Comparison of ENCODE assay signal across 9 cellular contexts in genomic region chr12:15563683-15564082, GRCh38.
DNase-seq lines count a peak whose midpoint lies in the region; ATAC-seq and TF ChIP-seq lines count a peak whose summit lies in the region.
"Had no signal": no experiment of that assay in that cellular context is flagged by ENCODE, and none has a peak within 500 bp of the region (broad histone marks: within the 10 kb centered on the region; RNA-seq: fewer than 3 reads in every experiment).

No MANE protein-coding gene starts in this region.

- no peak overlapping the region for H2AK9ac ChIP-seq in IMR-90 (replicated peaks; ENCODE audit: low read depth, low read length, poor library complexity)

- no peaks in the 10 kb centered on the region for H3K4me1 Mint-ChIP-seq in Caco-2 (ENCODE audit: low read depth, unreplicated experiment)

- H3K79me1 ChIP-seq in IMR-90 (ENCODE audit: low read depth in 1 of 2, low read length in 2 of 2): no peaks in the 10 kb centered on the region

- DNase-seq in IMR-90 (peak; percentile 68), dedifferentiated amniotic fluid mesenchymal stem cell (ENCODE audit: extremely low spot score) (peak; percentile 26), pons (ENCODE audit: low spot score) (peak; percentile 68), NCI-H2029 treated with DMSO at 0.1 percent for 48 hours (lab: John Stamatoyannopoulos, UW) (no peak), NCI-H226 (no peak), cerebellum (ENCODE audit: low spot score) (no peak), Caco-2 (no peak)

- CTCF ChIA-PET in IMR-90 (lab: Yijun Ruan, JAX) (interaction anchor here (0.6 to 1.7 kb wide), 3 partner anchors 27 to 34 kb away, joined by 3 to 5 read pairs (median 4); no protein-coding TSS in a partner anchor), Caco-2 (lab: Charles Lee) (no interaction called here)

- H2AFZ ChIP-seq in IMR-90 (replicated peaks; ENCODE audit: low read length, poor library complexity): no peak overlapping the region

- no peaks in the 10 kb centered on the region for H3K9me3 ChIP-seq in IMR-90 (ENCODE audit: control insufficient read depth, insufficient read depth, low read length)
- H3K9me3 ChIP-seq in Caco-2: no peaks in the 10 kb centered on the region

- in situ Hi-C loops in IMR-90 (cut with MboI; ENCODE audit: low sequenced_read_pairs): no loop called here

- H3K4me2 ChIP-seq in IMR-90 (ENCODE audit: low read depth, low read length): peak overlapping the region; percentile 66
- H3K4me2 ChIP-seq: KMS-11 had no signal

- H2BK20ac ChIP-seq in IMR-90 (ENCODE audit: low read depth, low read length): no peak overlapping the region

- H3K27me3 Mint-ChIP-seq in Caco-2 (ENCODE audit: insufficient read depth, unreplicated experiment): peaks cover 20% of the 10 kb centered on the region

- H3K4ac ChIP-seq in IMR-90 (ENCODE audit: low read depth, low read length): no peak overlapping the region

- no peaks in the 10 kb centered on the region for H4K20me1 ChIP-seq in IMR-90 (ENCODE audit: insufficient read depth, low read length)

- dilution Hi-C loops in IMR-90 (cut with HindIII; ENCODE audit: low sequenced_read_pairs, unreplicated experiment): no loop called here

- H4K5ac ChIP-seq in IMR-90 (ENCODE audit: low read depth, low read length): peak overlapping the region; percentile 80; the same call in 1 of the 2 replicates

- H3K27ac Mint-ChIP-seq in Caco-2 (ENCODE audit: unreplicated experiment): no peak overlapping the region

- WGBS in IMR-90 (ENCODE audit: extremely low coverage in 2 of 2, insufficient read length in 1 of 2), 2 experiments: no CpG with 5 or more reads among the region's 5 CpGs

- H3K36me3 ChIP-seq in IMR-90 (ENCODE audit: control insufficient read depth, insufficient read depth, low read length) (no peaks in the 10 kb centered on the region), Caco-2 (ENCODE audit: control insufficient read depth, insufficient read depth, low read length) (no peaks in the 10 kb centered on the region)

- peak overlapping the region; percentile 65; the same call in 1 of the 2 replicates for H3K18ac ChIP-seq in IMR-90 (ENCODE audit: low read depth, low read length)

- no peak for TF ChIP-seq POLR2A in IMR-90 (IDR thresholded peaks at IDR 0.05; ENCODE audit: low read depth, low read length)

- no peak overlapping the region for H3K4me3 Mint-ChIP-seq in Caco-2 (ENCODE audit: unreplicated experiment)

- no peak overlapping the region for H3K56ac ChIP-seq in IMR-90 (ENCODE audit: extremely low read depth, insufficient read depth, low read length)

- POLR2A ChIA-PET in IMR-90 (lab: Charles Lee; ENCODE audit: unreplicated experiment): no interaction called here
- POLR2A ChIA-PET in Caco-2 (lab: Charles Lee): no interaction called here

- TF ChIP-seq CTCF in IMR-90 (conservative IDR thresholded peaks at IDR 0.05; ENCODE audit: low read depth, low read length) (no peak), Caco-2 (IDR thresholded peaks at IDR 0.05; ENCODE audit: insufficient read depth in 1 of 2, low read depth in 1 of 2, low read length in 1 of 2, severe bottlenecking in 1 of 2, unreplicated experiment in 1 of 2) (no peak)

- ATAC-seq in GM19395 (IDR thresholded peaks at IDR 0.05; ENCODE audit: unreplicated experiment) (peak; percentile 81), IMR-90 (ENCODE audit: low read depth) (no peak)

- no peaks in the 10 kb centered on the region for H3K9me1 ChIP-seq in IMR-90 (ENCODE audit: insufficient read depth, low read length)

- no peak overlapping the region for H3K4me3 ChIP-seq in IMR-90 (ENCODE audit: insufficient read depth, low read depth, low read length)
- H3K4me3 ChIP-seq in Caco-2 (ENCODE audit: low read depth, low read length): no peak overlapping the region

- 0 out of 3 replicates have a peak overlapping the region, but pooled peaks have one; percentile 17 for H2BK15ac ChIP-seq in IMR-90 (ENCODE audit: low read depth, low read length)

- H3K4me1 ChIP-seq in IMR-90 (ENCODE audit: control insufficient read depth, insufficient read depth, low read length) (no peaks in the 10 kb centered on the region), Caco-2 (no peaks in the 10 kb centered on the region)

- H3K9me3 Mint-ChIP-seq in Caco-2 (ENCODE audit: unreplicated experiment): no peaks in the 10 kb centered on the region

- no peak overlapping the region for H2AK5ac ChIP-seq in IMR-90 (ENCODE audit: low read depth, low read length)

- 0 out of 2 replicates have a peak overlapping the region, but pooled peaks have one; percentile 26 for H3K14ac ChIP-seq in IMR-90 (replicated peaks; ENCODE audit: low read depth, low read length)

- no peak for TF ChIP-seq RAD21 in IMR-90 (IDR thresholded peaks at IDR 0.05; ENCODE audit: low read length)

- H2BK5ac ChIP-seq in IMR-90 (ENCODE audit: low read depth, low read length, poor library complexity, severe bottlenecking): no peak overlapping the region

- H3K27me3 ChIP-seq in IMR-90 (ENCODE audit: control insufficient read depth, insufficient read depth, low read length): no peaks in the 10 kb centered on the region
- H3K27me3 ChIP-seq in Caco-2 (replicated peaks; ENCODE audit: control insufficient read depth, insufficient read depth, low read length): no peaks in the 10 kb centered on the region

- intact Hi-C loops in IMR-90 (cut with micrococcal nuclease) (no loop called here), Caco-2 (cut with micrococcal nuclease; ENCODE audit: unreplicated experiment) (no loop called here)

- no peak overlapping the region for H3K9ac ChIP-seq in IMR-90 (ENCODE audit: low read depth, low read length)
- H3K9ac ChIP-seq: KMS-11 had no signal

- H3K23ac ChIP-seq in IMR-90 (ENCODE audit: low read depth, low read length): no peak overlapping the region

- no peak overlapping the region for H3K27ac ChIP-seq in IMR-90 (ENCODE audit: insufficient read depth, low read length)
- H3K27ac ChIP-seq: KMS-11 had no signal

- peak overlapping the region; percentile 38 to 70; a peak in 3 of 4 replicates for H4K8ac ChIP-seq in IMR-90 (ENCODE audit: low read depth in 2 of 2, low read length in 2 of 2)

- BruUV-seq in IMR-90 (replicated peaks; lab: Mats Ljungman, UMichigan) (no TSS peak), Caco-2 (replicated peaks; lab: Mats Ljungman, UMichigan) (no TSS peak)

- no peaks in the 10 kb centered on the region for H3K36me3 Mint-ChIP-seq in Caco-2 (ENCODE audit: insufficient read depth, unreplicated experiment)

- H2BK120ac ChIP-seq in IMR-90 (ENCODE audit: low read depth, low read length): no peak overlapping the region

- H4K91ac ChIP-seq in IMR-90 (ENCODE audit: insufficient read depth, low read depth, low read length): no peak overlapping the region

TF ChIP-seq in IMR-90, 13 proteins besides CTCF, POLR2A, EP300 and RAD21:
- TF ChIP-seq NFE2L2 (IDR thresholded peaks at IDR 0.05; ENCODE audit: low read depth, low read length): no peak
- TF ChIP-seq MAFK (IDR thresholded peaks at IDR 0.05; ENCODE audit: low read depth, low read length): no peak
- TF ChIP-seq SMC3 (IDR thresholded peaks at IDR 0.05; ENCODE audit: low read depth, low read length): no peak
- no peak for TF ChIP-seq RFX5 (IDR thresholded peaks at IDR 0.05; ENCODE audit: low read depth, low read length)
- no peak for TF ChIP-seq BHLHE40 (IDR thresholded peaks at IDR 0.05; ENCODE audit: low read depth, low read length)
- TF ChIP-seq MAZ (IDR thresholded peaks at IDR 0.05; ENCODE audit: borderline replicate concordance, low read depth, low read length): no peak
- no peak for TF ChIP-seq RCOR1 (IDR thresholded peaks at IDR 0.05; ENCODE audit: insufficient replicate concordance, low read length)
- TF ChIP-seq, protein P1, sequence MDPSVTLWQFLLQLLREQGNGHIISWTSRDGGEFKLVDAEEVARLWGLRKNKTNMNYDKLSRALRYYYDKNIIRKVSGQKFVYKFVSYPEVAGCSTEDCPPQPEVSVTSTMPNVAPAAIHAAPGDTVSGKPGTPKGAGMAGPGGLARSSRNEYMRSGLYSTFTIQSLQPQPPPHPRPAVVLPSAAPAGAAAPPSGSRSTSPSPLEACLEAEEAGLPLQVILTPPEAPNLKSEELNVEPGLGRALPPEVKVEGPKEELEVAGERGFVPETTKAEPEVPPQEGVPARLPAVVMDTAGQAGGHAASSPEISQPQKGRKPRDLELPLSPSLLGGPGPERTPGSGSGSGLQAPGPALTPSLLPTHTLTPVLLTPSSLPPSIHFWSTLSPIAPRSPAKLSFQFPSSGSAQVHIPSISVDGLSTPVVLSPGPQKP (IDR thresholded peaks at IDR 0.05; ENCODE audit: borderline replicate concordance, low read depth, low read length): no peak
- TF ChIP-seq CHD1 (IDR thresholded peaks at IDR 0.05; ENCODE audit: low read depth, low read length): no peak
- no peak for TF ChIP-seq MXI1 (IDR thresholded peaks at IDR 0.05; ENCODE audit: borderline replicate concordance, low read depth, low read length)
- TF ChIP-seq FOS (IDR thresholded peaks at IDR 0.05; ENCODE audit: low read depth, low read length): no peak

Comparison
In these comparisons a context has a peak if more than half of its experiments do, and no peak if none do; other contexts are left out.
1. DNase-seq: peak in IMR-90 (single experiment), dedifferentiated amniotic fluid mesenchymal stem cell (single experiment) and pons (single experiment); none in NCI-H2029 treated with DMSO at 0.1 percent for 48 hours (single experiment), NCI-H226 (single experiment), cerebellum (single experiment) and Caco-2 (0 of 2).